Comparison of ENCODE assay signal across 8 cellular contexts in the genomic region with DNA sequence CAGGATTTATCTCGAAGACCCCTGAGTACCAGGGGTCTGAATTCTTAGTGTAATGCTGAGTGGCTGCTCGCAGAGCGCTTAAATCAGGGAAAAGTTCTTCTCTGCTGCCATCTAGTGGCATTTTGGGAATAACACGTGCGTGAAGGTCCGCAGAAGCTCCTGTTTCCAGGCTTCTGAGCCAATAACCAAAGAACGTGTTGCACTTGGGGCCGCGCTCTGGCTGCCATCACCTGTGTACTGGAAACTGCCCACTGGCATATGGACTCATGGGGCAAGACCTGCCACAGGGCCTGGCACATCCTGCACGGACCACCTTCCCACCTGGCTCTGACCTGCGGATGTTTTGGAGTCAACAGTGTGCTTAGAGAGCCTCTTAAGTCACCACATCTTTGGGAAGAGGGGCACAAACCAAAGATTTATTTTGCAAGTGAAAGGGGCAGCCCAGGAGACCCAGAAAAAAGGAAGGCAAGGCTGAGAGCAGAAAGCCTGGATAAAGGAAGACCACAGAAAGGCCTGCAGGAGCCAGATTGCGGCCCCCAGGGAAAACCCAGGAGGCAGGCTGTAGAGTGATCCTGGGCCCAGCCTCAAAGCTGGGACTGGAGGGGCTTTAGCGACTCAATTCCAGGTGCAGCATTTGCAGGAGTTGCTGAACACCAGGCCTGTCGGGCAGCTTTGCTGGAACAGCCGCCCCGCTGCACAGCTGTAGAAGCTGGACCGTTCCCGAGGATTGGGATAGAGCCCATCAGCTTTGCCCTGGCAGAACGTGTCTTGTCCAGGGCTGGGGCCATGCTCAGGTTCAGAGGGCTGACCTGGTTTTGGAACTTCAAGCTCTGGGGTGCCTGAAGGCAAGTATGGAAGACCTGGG. TPM values are rescaled to one million over a fixed set of nuclear protein-coding genes. Genes with fewer than 3 reads are reported as not detected.
A peak's percentile ranks its signal among the peaks of the same experiment; 100 is the strongest.
DNase-seq lines count a peak whose midpoint lies in the region; ATAC-seq and TF ChIP-seq lines count a peak whose summit lies in the region.

No MANE protein-coding gene starts in this region.

- TF ChIP-seq EP300 in transverse colon (IDR thresholded peaks at IDR 0.05; ENCODE audit: low read depth): no peak

- peaks cover 4% of the 10 kb centered on the region for H3K27me3 Mint-ChIP-seq in activated T-helper 17 cell treated with anti-CD3 and anti-CD28 coated beads, Interleukin-2, amount 50 U/mL, for 72 hours

- H3K4me3 Mint-ChIP-seq in activated T-helper 17 cell treated with anti-CD3 and anti-CD28 coated beads, Interleukin-2, amount 50 U/mL, for 72 hours: no peak overlapping the region

- TF ChIP-seq POLR2A in transverse colon (IDR thresholded peaks at IDR 0.05): no peak

- H3K27me3 ChIP-seq in neutrophil (no peaks in the 10 kb centered on the region), transverse colon (peaks cover 4% of the 10 kb centered on the region)

- ATAC-seq in activated T-helper 17 cell treated with anti-CD3 and anti-CD28 coated beads, Interleukin-2, amount 50 U/mL, for 72 hours (replicated peaks): peak; percentile 69

- WGBS in transverse colon (ENCODE audit: low coverage in 1 of 2), 2 donors: 40 to 45% methylated on average over 2 to 19 of the region's 19 CpGs

- intact Hi-C loops in transverse colon (cut with DNase I; ENCODE audit: low total_unique reads): loop anchor here (5.0 kb wide), 1 partner anchor 99 kb away; no protein-coding TSS in a partner anchor

- peak; percentile 53 for TF ChIP-seq CTCF in foreskin fibroblast (IDR thresholded peaks at IDR 0.05; ENCODE audit: low read depth, low read length)
- peak; percentile 82 for TF ChIP-seq CTCF in neutrophil (IDR thresholded peaks at IDR 0.05)
- TF ChIP-seq CTCF in transverse colon (IDR thresholded peaks at IDR 0.05): peak; percentile 64 to 78 (median 74)

- peaks cover 59 to 63% of the 10 kb centered on the region in 2 experiments for H3K4me1 ChIP-seq in neutrophil (ENCODE audit: control insufficient read depth in 1 of 2, insufficient read depth in 1 of 2, low read depth in 1 of 2, low read length in 1 of 2)
- no peaks in the 10 kb centered on the region for H3K4me1 ChIP-seq in transverse colon

- no peaks in the 10 kb centered on the region for H3K4me1 Mint-ChIP-seq in activated T-helper 17 cell treated with anti-CD3 and anti-CD28 coated beads, Interleukin-2, amount 50 U/mL, for 72 hours

- H3K4me3 ChIP-seq in foreskin fibroblast (ENCODE audit: low read depth in 1 of 2, low read length in 2 of 2): no peak overlapping the region
- H3K4me3 ChIP-seq in neutrophil (ENCODE audit: low read depth in 1 of 2, low read length in 1 of 2): peak overlapping the region in 1 of 2 experiments; percentile 42
- H3K4me3 ChIP-seq in transverse colon: no peak overlapping the region

- no peak overlapping the region for H3K27ac Mint-ChIP-seq in activated T-helper 17 cell treated with anti-CD3 and anti-CD28 coated beads, Interleukin-2, amount 50 U/mL, for 72 hours

- H3K9me3 Mint-ChIP-seq in activated T-helper 17 cell treated with anti-CD3 and anti-CD28 coated beads, Interleukin-2, amount 50 U/mL, for 72 hours: no peaks in the 10 kb centered on the region

- H3K36me3 ChIP-seq in neutrophil: no peaks in the 10 kb centered on the region
- H3K36me3 ChIP-seq in transverse colon: no peaks in the 10 kb centered on the region

- H3K27ac ChIP-seq in neutrophil (peak overlapping the region; percentile 85), transverse colon (no peak overlapping the region)

- no peaks in the 10 kb centered on the region for H3K36me3 Mint-ChIP-seq in activated T-helper 17 cell treated with anti-CD3 and anti-CD28 coated beads, Interleukin-2, amount 50 U/mL, for 72 hours (ENCODE audit: low read depth)

- in situ Hi-C loops in transverse colon (cut with MboI; ENCODE audit: low pct_ligation_motif_present in 1 of 4, low pct_unique_long_range_greater_than_20kb in 1 of 4, low sequenced_read_pairs in 3 of 4): loop anchor here in 3 of 4 donors (10.0 kb wide), 2 partner anchors 102 to 182 kb away; no protein-coding TSS in a partner anchor

- DNase-seq in DMS153 (lab: John Stamatoyannopoulos, UW) (peak; percentile 63), LoVo (ENCODE audit: low spot score) (peak; percentile 64), RKO (ENCODE audit: low spot score) (peak; percentile 62), foreskin fibroblast (peak; percentile 51 to 83), transverse colon (peak; percentile 42), GF-D8 (lab: John Stamatoyannopoulos, UW) (no peak)

- H3K9me3 ChIP-seq in neutrophil (no peaks in the 10 kb centered on the region), transverse colon (no peaks in the 10 kb centered on the region)

RNA-seq across cellular contexts. Expression of gene CHIT1, which starts 13.0 kb away (rescaled TPM):
- total RNA-seq in activated T-helper 17 cell treated with anti-CD3 and anti-CD28 coated beads, Interleukin-2, amount 50 U/mL, for 72 hours: 1 to 10 TPM; 2.8 to 6.7 TPM
- total RNA-seq in transverse colon: under 1 TPM in 1 of 4 donors, not detected in 3; 0.79 TPM

RNA-seq across cellular contexts. Expression of gene CHI3L1, which starts 30.0 kb away (rescaled TPM):
- total RNA-seq in activated T-helper 17 cell treated with anti-CD3 and anti-CD28 coated beads, Interleukin-2, amount 50 U/mL, for 72 hours: not detected
- total RNA-seq in transverse colon: 10 to 100 TPM in 1 of 4 donors, 1 to 10 TPM in 1, not detected in 2; 2.9 to 23.2 TPM

RNA-seq across cellular contexts. Expression of gene MYBPH, which starts 40.9 kb away (rescaled TPM):
- not detected for total RNA-seq in activated T-helper 17 cell treated with anti-CD3 and anti-CD28 coated beads, Interleukin-2, amount 50 U/mL, for 72 hours
- not detected for total RNA-seq in transverse colon
